16 cellular contexts compared by ENCODE assay signal in genomic region chr1:58804853-58805252, GRCh38.
A peak's percentile ranks its signal among the peaks of the same experiment; 100 is the strongest.
DNase-seq lines count a peak whose midpoint lies in the region; ATAC-seq and TF ChIP-seq lines count a peak whose summit lies in the region.
"Had no signal": no experiment of that assay in that cellular context is flagged by ENCODE, and none has a peak within 500 bp of the region (broad histone marks: within the 10 kb centered on the region; RNA-seq: fewer than 3 reads in every experiment).

No MANE protein-coding gene starts in this region.

- H3K27me3 ChIP-seq in MM.1S (replicated peaks; ENCODE audit: insufficient read depth, low read length) (no peaks in the 10 kb centered on the region), parathyroid adenoma (ENCODE audit: control insufficient read depth, insufficient read depth, low read length) (no peaks in the 10 kb centered on the region)
- H3K27me3 ChIP-seq: BE2C, gastroesophageal sphincter had no signal

- H3K4me3 Mint-ChIP-seq in central memory CD8-positive, alpha-beta T cell = no peak overlapping the region
- H3K4me3 Mint-ChIP-seq: activated CD8-positive, alpha-beta T cell treated with anti-CD3 and anti-CD28 coated beads, Interleukin-2, amount 10 ng/mL, durations not matched to agents 7 days and 5 days had no signal

- H3K9me2 ChIP-seq in MM.1S (replicated peaks; ENCODE audit: insufficient read depth, low read length) = no peaks in the 10 kb centered on the region
- H3K9me2 ChIP-seq: SK-N-SH had no signal

- H2AFZ ChIP-seq in MM.1S (ENCODE audit: low read length) (no peak overlapping the region), parathyroid adenoma (no peak overlapping the region)

- ATAC-seq in central memory CD8-positive, alpha-beta T cell (replicated peaks; ENCODE audit: extremely low read depth, poor library complexity, severe bottlenecking) = no peak
- no peak for ATAC-seq in GM18867 (IDR thresholded peaks at IDR 0.05; ENCODE audit: unreplicated experiment)
- ATAC-seq: activated CD8-positive, alpha-beta T cell treated with anti-CD3 and anti-CD28 coated beads, Interleukin-2, amount 10 ng/mL, durations not matched to agents 7 days and 5 days; gastroesophageal sphincter had no signal

- no peaks in the 10 kb centered on the region for H3K27me3 Mint-ChIP-seq in central memory CD8-positive, alpha-beta T cell

- H3K9me3 Mint-ChIP-seq in central memory CD8-positive, alpha-beta T cell = no peaks in the 10 kb centered on the region
- H3K9me3 Mint-ChIP-seq: activated T-helper 2 cell treated with anti-CD3 and anti-CD28 coated beads, Interferon-gamma antibody, Interleukin-2, Interleukin-4, amounts not matched to agents 10 μg/mL and 5 μg/mL and 100 μg/mL, durations not matched to agents 14 hours and 24 hours and 36 hours had no signal

- H3K36me3 ChIP-seq in MM.1S (replicated peaks; ENCODE audit: insufficient read depth, low read length) (no peaks in the 10 kb centered on the region), parathyroid adenoma (ENCODE audit: control insufficient read depth, insufficient read depth, low read length) (no peaks in the 10 kb centered on the region)
- H3K36me3 ChIP-seq: BE2C, gastroesophageal sphincter had no signal

- no peaks in the 10 kb centered on the region for H4K20me1 ChIP-seq in MM.1S (ENCODE audit: insufficient read depth, low read length)

- peak overlapping the region; percentile 17; the same call in 1 of the 2 replicates for H3K27ac ChIP-seq in MM.1S (ENCODE audit: low read length)
- peak overlapping the region; percentile 32 for H3K27ac ChIP-seq in parathyroid adenoma
- H3K27ac ChIP-seq: gastroesophageal sphincter had no signal

- DNase-seq in MM.1S (peak; percentile 41), kidney tubule cell (ENCODE audit: low spot score) (no peak), NCI-H526 (lab: John Stamatoyannopoulos, UW) (no peak)
- DNase-seq in central memory CD8-positive, alpha-beta T cell (ENCODE audit: low spot score in 2 of 2) = no peak
- DNase-seq: activated CD8-positive, alpha-beta T cell treated with anti-CD3 and anti-CD28 coated beads, Interleukin-2, amount 10 ng/mL, durations not matched to agents 7 days and 5 days; BE2C; DMS 273 treated with DMSO at 0.1 percent for 48 hours; GOT3; NCI-H1048; SK-N-SH; substantia nigra had no signal

- H3K27ac Mint-ChIP-seq in central memory CD8-positive, alpha-beta T cell (ENCODE audit: low read depth) = peak overlapping the region; percentile 82
- H3K27ac Mint-ChIP-seq: activated CD8-positive, alpha-beta T cell treated with anti-CD3 and anti-CD28 coated beads, Interleukin-2, amount 10 ng/mL, durations not matched to agents 7 days and 5 days; activated T-helper 2 cell treated with anti-CD3 and anti-CD28 coated beads, Interferon-gamma antibody, Interleukin-2, Interleukin-4, amounts not matched to agents 10 μg/mL and 5 μg/mL and 100 μg/mL, durations not matched to agents 14 hours and 24 hours and 36 hours had no signal

- H3K4me2 ChIP-seq in MM.1S (ENCODE audit: low read depth, low read length) (no peak overlapping the region), parathyroid adenoma (ENCODE audit: low read length) (no peak overlapping the region)
- H3K4me2 ChIP-seq: SK-N-SH had no signal

- peaks cover 48% of the 10 kb centered on the region for H3K4me1 ChIP-seq in MM.1S (ENCODE audit: low read length)
- peaks cover 3% of the 10 kb centered on the region for H3K4me1 ChIP-seq in parathyroid adenoma
- H3K4me1 ChIP-seq: BE2C, gastroesophageal sphincter had no signal

- no peak overlapping the region for H3K9ac ChIP-seq in MM.1S (ENCODE audit: low read length)
- H3K9ac ChIP-seq in parathyroid adenoma = no peak overlapping the region
- H3K9ac ChIP-seq: SK-N-SH had no signal

- TF ChIP-seq CTCF in GM12875 (IDR thresholded peaks at IDR 0.05; ENCODE audit: borderline replicate concordance, insufficient read depth, low read depth, low read length) = 0 out of 2 replicates have a peak, but pooled peaks have one; percentile 3
- TF ChIP-seq CTCF in MM.1S (IDR thresholded peaks at IDR 0.05; ENCODE audit: low read length) = no peak; the same call in 1 of the 2 replicates
- no peak for TF ChIP-seq CTCF in parathyroid adenoma (IDR thresholded peaks at IDR 0.05)

- H3K9me3 ChIP-seq in MM.1S (replicated peaks; ENCODE audit: insufficient read depth, low read length) = no peaks in the 10 kb centered on the region
- H3K9me3 ChIP-seq in parathyroid adenoma (ENCODE audit: control insufficient read depth, low read length) = no peaks in the 10 kb centered on the region
- H3K9me3 ChIP-seq: BE2C, gastroesophageal sphincter, SK-N-SH had no signal

- no peaks in the 10 kb centered on the region for H3K79me2 ChIP-seq in MM.1S (ENCODE audit: low read length)
- H3K79me2 ChIP-seq in parathyroid adenoma = no peaks in the 10 kb centered on the region

- H3F3A ChIP-seq in MM.1S (ENCODE audit: insufficient read depth, low read length) = peaks cover 34% of the 10 kb centered on the region

- peaks cover 37% of the 10 kb centered on the region for H3K4me1 Mint-ChIP-seq in central memory CD8-positive, alpha-beta T cell

- peaks cover 8% of the 10 kb centered on the region for H3K36me3 Mint-ChIP-seq in central memory CD8-positive, alpha-beta T cell (ENCODE audit: insufficient read depth)

- no peak overlapping the region for H3K4me3 ChIP-seq in GM12875 (ENCODE audit: low read depth, low read length)
- H3K4me3 ChIP-seq in MM.1S (ENCODE audit: low read length) = no peak overlapping the region
- no peak overlapping the region for H3K4me3 ChIP-seq in parathyroid adenoma (ENCODE audit: low read depth, low read length)
- H3K4me3 ChIP-seq: gastroesophageal sphincter had no signal
